14 cellular contexts compared by ENCODE assay signal in genomic region chr2:172446524-172447063, GRCh38. TPM values are rescaled to one million over a fixed set of nuclear protein-coding genes. Genes with fewer than 3 reads are reported as not detected.
DNase-seq lines count a peak whose midpoint lies in the region; ATAC-seq and TF ChIP-seq lines count a peak whose summit lies in the region.
"Had no signal": no experiment of that assay in that cellular context is flagged by ENCODE, and none has a peak within 500 bp of the region (broad histone marks: within the 10 kb centered on the region; RNA-seq: fewer than 3 reads in every experiment).

No MANE protein-coding gene starts in this region.

- peaks cover 59% of the 10 kb centered on the region for H3F3A ChIP-seq in PC-9 (ENCODE audit: insufficient read depth, low read depth)

- H3K27ac ChIP-seq in PC-9 (peak overlapping the region; percentile 20; the same call in 1 of the 2 replicates), esophagus muscularis mucosa (replicated peaks in 1 of 4) (no peak overlapping the region)
- H3K27ac ChIP-seq: thoracic aorta had no signal

- CTCF ChIA-PET in PC-9 (lab: Charles Lee), result interaction anchor here (1.8 kb wide), 1 partner anchor 15 kb away, joined by 9 read pairs; no protein-coding TSS in a partner anchor

- H3K27ac Mint-ChIP-seq in effector memory CD8-positive, alpha-beta T cell, result no peak overlapping the region
- H3K27ac Mint-ChIP-seq: memory B cell had no signal

- H3K36me3 Mint-ChIP-seq in effector memory CD8-positive, alpha-beta T cell (ENCODE audit: insufficient read depth), result peaks cover under 1% of the 10 kb centered on the region
- H3K36me3 Mint-ChIP-seq: memory B cell had no signal

- H3K36me3 ChIP-seq in PC-9 (ENCODE audit: low read depth) (0 out of 2 replicates have a peak, but pooled peaks cover 3% of the 10 kb centered on the region), skeletal muscle satellite cell (ENCODE audit: insufficient read depth, low read length) (no peaks in the 10 kb centered on the region), esophagus muscularis mucosa (no peaks in the 10 kb centered on the region)
- H3K36me3 ChIP-seq: thoracic aorta had no signal

- intact Hi-C loops in PC-9 (cut with micrococcal nuclease; ENCODE audit: unreplicated experiment), result no loop called here
- intact Hi-C loops in esophagus muscularis mucosa (cut with DNase I), result no loop called here

- no peaks in the 10 kb centered on the region for H4K20me1 ChIP-seq in PC-9 (ENCODE audit: insufficient read depth)

- no peak for TF ChIP-seq EP300 in esophagus muscularis mucosa (IDR thresholded peaks at IDR 0.05)

- TF ChIP-seq CTCF in PC-9 (conservative IDR thresholded peaks at IDR 0.05) (0 out of 2 replicates have a peak, but pooled peaks have one; percentile 15), esophagus muscularis mucosa (IDR thresholded peaks at IDR 0.05) (no peak)

- peaks cover 40 to 53% of the 10 kb centered on the region in 2 donors for H3K4me1 Mint-ChIP-seq in effector memory CD8-positive, alpha-beta T cell (ENCODE audit: low read depth in 2 of 2)
- H3K4me1 Mint-ChIP-seq: memory B cell had no signal

- peaks cover 5% of the 10 kb centered on the region; the same call in 1 of the 2 replicates for H3K9me3 ChIP-seq in PC-9 (ENCODE audit: insufficient read depth, low read depth)
- H3K9me3 ChIP-seq in skeletal muscle satellite cell (replicated peaks; ENCODE audit: low read length), result no peaks in the 10 kb centered on the region
- H3K9me3 ChIP-seq in esophagus muscularis mucosa, result no peaks in the 10 kb centered on the region
- H3K9me3 ChIP-seq: thoracic aorta had no signal

- no peak overlapping the region for H3K9ac ChIP-seq in skeletal muscle satellite cell (ENCODE audit: low read depth, low read length)

- no peak overlapping the region for H3K4me3 Mint-ChIP-seq in effector memory CD8-positive, alpha-beta T cell
- H3K4me3 Mint-ChIP-seq: memory B cell had no signal

- TF ChIP-seq POLR2A in esophagus muscularis mucosa (IDR thresholded peaks at IDR 0.05; ENCODE audit: low read depth), result no peak

- DNase-seq in activated CD4-positive, CD25-positive, alpha-beta regulatory T cell (lab: John Stamatoyannopoulos, UW), result no peak
- DNase-seq in PC-9, result peak in 1 of 2 experiments; percentile 51
- DNase-seq in effector memory CD8-positive, alpha-beta T cell, result no peak
- DNase-seq in esophagus muscularis mucosa (ENCODE audit: extremely low spot score), result no peak
- DNase-seq: ACHN; stimulated activated CD4-positive, alpha-beta T cell treated with anti-CD3 and anti-CD28 coated beads, Interleukin-12 subunit alpha, Interleukin-12 subunit beta, amount 100 ng/mL, for 4 hours; T1000 had no signal

- no peaks in the 10 kb centered on the region for H3K9me3 Mint-ChIP-seq in effector memory CD8-positive, alpha-beta T cell
- H3K9me3 Mint-ChIP-seq: memory B cell had no signal

- no TSS peak for BruUV-seq in PC-9 (replicated peaks; lab: Mats Ljungman, UMichigan)

- H3K4me1 ChIP-seq in PC-9 (replicated peaks; ENCODE audit: insufficient read depth) (peaks cover 72% of the 10 kb centered on the region), skeletal muscle satellite cell (ENCODE audit: control insufficient read depth, insufficient read depth, low read length) (peaks cover 17% of the 10 kb centered on the region), esophagus muscularis mucosa (peaks cover 6 to 17% (median 12%) of the 10 kb centered on the region in 4 donors)

- ATAC-seq in activated CD4-positive, CD25-positive, alpha-beta regulatory T cell treated with anti-CD3 and anti-CD28 coated beads, Interleukin-2, amount 50 U/mL, for 24 hours, result peak; percentile 36 to 54
- ATAC-seq in effector memory CD8-positive, alpha-beta T cell (replicated peaks), result peak; percentile 61
- ATAC-seq in HG03135 (IDR thresholded peaks at IDR 0.05; ENCODE audit: unreplicated experiment) (no peak), HG03354 (IDR thresholded peaks at IDR 0.05; ENCODE audit: poor library complexity, severe bottlenecking, unreplicated experiment) (no peak)
- ATAC-seq: Right ventricle myocardium inferior had no signal

- H3K4me2 ChIP-seq in PC-9 (peak overlapping the region; percentile 20), skeletal muscle satellite cell (ENCODE audit: low read length) (peak overlapping the region; percentile 6)

- no peak overlapping the region for H2AFZ ChIP-seq in PC-9

- no peaks in the 10 kb centered on the region for H3K27me3 ChIP-seq in PC-9 (ENCODE audit: insufficient read depth, low read depth)
- no peaks in the 10 kb centered on the region for H3K27me3 ChIP-seq in skeletal muscle satellite cell (ENCODE audit: control insufficient read depth, insufficient read depth, low read length)
- H3K27me3 ChIP-seq in esophagus muscularis mucosa, result no peaks in the 10 kb centered on the region

- H3K27me3 Mint-ChIP-seq in effector memory CD8-positive, alpha-beta T cell, result no peaks in the 10 kb centered on the region

- H3K4me3 ChIP-seq in PC-9 (no peak overlapping the region), skeletal muscle satellite cell (ENCODE audit: low read length) (no peak overlapping the region), esophagus muscularis mucosa (no peak overlapping the region)
- H3K4me3 ChIP-seq: thoracic aorta had no signal

- 88% methylated on average over 6 of the region's 6 CpGs for WGBS in esophagus muscularis mucosa

- no peaks in the 10 kb centered on the region for H3K9me2 ChIP-seq in PC-9 (ENCODE audit: insufficient read depth)

- POLR2A ChIA-PET in PC-9 (lab: Charles Lee; ENCODE audit: unreplicated experiment), result no interaction called here

- peaks cover 89% of the 10 kb centered on the region for H3K79me2 ChIP-seq in PC-9 (ENCODE audit: low read depth)

RNA-seq across cellular contexts. Expression of gene ITGA6, which starts 19.2 kb away (rescaled TPM):
- total RNA-seq in PC-9 (2021) (180 and 213 TPM in 2 replicates), esophagus muscularis mucosa (10 to 100 TPM; 29.9 to 46.5 (median 36.6) TPM)
- 3.3 and 31.9 TPM in 2 replicates for total RNA-seq in skeletal muscle satellite cell (2012; rRNA removed)

Comparison
In these comparisons a context has a peak if more than half of its experiments do, and no peak if none do; other contexts are left out.
1. ATAC-seq: peak in activated CD4-positive, CD25-positive, alpha-beta regulatory T cell treated with anti-CD3 and anti-CD28 coated beads, Interleukin-2, amount 50 U/mL, for 24 hours (2 of 2) and effector memory CD8-positive, alpha-beta T cell (single experiment); none in HG03135 (single experiment) and HG03354 (single experiment).